In genomic region chr6:143110572-143110971, GRCh38 we compare ENCODE assay signal across 26 cellular contexts. TPM values are rescaled to one million over a fixed set of nuclear protein-coding genes. Genes with fewer than 3 reads are reported as not detected.
DNase-seq lines count a peak whose midpoint lies in the region; ATAC-seq, FAIRE-seq and TF ChIP-seq lines count a peak whose summit lies in the region.
"Had no signal": no experiment of that assay in that cellular context is flagged by ENCODE, and none has a peak within 500 bp of the region (broad histone marks: within the 10 kb centered on the region; RNA-seq: fewer than 3 reads in every experiment).

No MANE protein-coding gene starts in this region.

- no peak for ATAC-seq in K562
- no peak for ATAC-seq in GM19328 (IDR thresholded peaks at IDR 0.05; ENCODE audit: unreplicated experiment)
- ATAC-seq: A549; activated naive CD8-positive, alpha-beta T cell treated with anti-CD3 and anti-CD28 coated beads, Interleukin-2, amount 50 U/mL, for 24 hours; heart left ventricle; left lung had no signal

- H4K20me1 ChIP-seq in K562 (replicated peaks; ENCODE audit: control insufficient read depth, insufficient read depth, low read length) = no peaks in the 10 kb centered on the region
- H4K20me1 ChIP-seq: BLaER1 treated with 17β-estradiol and CSF1 and Interleukin-3, amounts not matched to agents 10 nM and 100 nM had no signal

- H3K4me3 ChIP-seq in K562 = no peak overlapping the region
- H3K4me3 ChIP-seq: A549; BLaER1 treated with 17β-estradiol and CSF1 and Interleukin-3, amounts not matched to agents 10 nM and 100 nM; heart left ventricle; left lung; SJSA1; smooth muscle cell; suprapubic skin had no signal

- FAIRE-seq in K562 (lab: Jason Lieb, UNC) = no peak
- FAIRE-seq: A549, TTC549, urothelium cell line had no signal

- peaks cover 11% of the 10 kb centered on the region for H3K9me3 Mint-ChIP-seq in activated CD4-positive, alpha-beta T cell treated with anti-CD3 and anti-CD28 coated beads, Interleukin-2, amount 10 ng/mL, durations not matched to agents 24 days and 14 days
- H3K9me3 Mint-ChIP-seq in activated CD4-positive, alpha-beta T cell treated with anti-CD3 and anti-CD28 coated beads, Interleukin-2, amount 10 ng/mL, durations not matched to agents 7 days and 5 days = no peaks in the 10 kb centered on the region
- H3K9me3 Mint-ChIP-seq: activated naive CD8-positive, alpha-beta T cell treated with anti-CD3 and anti-CD28 coated beads, Interleukin-2, amount 50 U/mL, for 24 hours had no signal

- H3K9me1 ChIP-seq in K562 (ENCODE audit: control insufficient read depth, insufficient read depth, low read length) = no peaks in the 10 kb centered on the region

- H2AFZ ChIP-seq in K562 (ENCODE audit: low read depth, low read length) = no peak overlapping the region

- no peaks in the 10 kb centered on the region for H3K27me3 ChIP-seq in K562 (ENCODE audit: control insufficient read depth in 2 of 2, insufficient read depth in 2 of 2, low read length in 2 of 2)
- H3K27me3 ChIP-seq: BLaER1 treated with 17β-estradiol and CSF1 and Interleukin-3, amounts not matched to agents 10 nM and 100 nM; heart left ventricle; left lung; SJSA1; suprapubic skin had no signal

- peaks cover 9% of the 10 kb centered on the region; the same call in 2 of the 3 replicates for H3K36me3 ChIP-seq in K562 (ENCODE audit: control insufficient read depth, insufficient read depth, low read length)
- H3K36me3 ChIP-seq: BLaER1 treated with 17β-estradiol and CSF1 and Interleukin-3, amounts not matched to agents 10 nM and 100 nM; heart left ventricle; left lung; SJSA1; suprapubic skin had no signal

- TF ChIP-seq CTCF in K562 (IDR thresholded peaks at IDR 0.05 in 2 of 3, conservative IDR thresholded peaks at IDR 0.05 in 1 of 3; ENCODE audit: insufficient read depth in 2 of 3, low read depth in 1 of 3, low read length in 3 of 3) = no peak

- no peak overlapping the region for H3K4me2 ChIP-seq in K562 (ENCODE audit: insufficient read depth, low read length)
- H3K4me2 ChIP-seq: A549; BLaER1 treated with 17β-estradiol and CSF1 and Interleukin-3, amounts not matched to agents 10 nM and 100 nM; smooth muscle cell had no signal

- no peaks in the 10 kb centered on the region; a peak in 2 of 5 replicates for H3K4me1 ChIP-seq in K562 (replicated peaks in 1 of 2; ENCODE audit: control insufficient read depth in 2 of 2, insufficient read depth in 2 of 2, low read length in 2 of 2)
- H3K4me1 ChIP-seq: A549, left lung, SJSA1, suprapubic skin had no signal

- CTCF ChIA-PET in activated CD4-positive, alpha-beta T cell treated with anti-CD3 and anti-CD28 coated beads, Interleukin-2, amount 10 ng/mL, durations not matched to agents 7 days and 5 days (lab: Charles Lee) = no interaction called here
- CTCF ChIA-PET in K562 (lab: Yijun Ruan, JAX; ENCODE audit: low intra/inter-chr PET ratio) = no interaction called here

- no peaks in the 10 kb centered on the region for H3K36me3 Mint-ChIP-seq in activated CD4-positive, alpha-beta T cell treated with anti-CD3 and anti-CD28 coated beads, Interleukin-2, amount 10 ng/mL, durations not matched to agents 24 days and 14 days (ENCODE audit: low read depth)
- peaks cover 2% of the 10 kb centered on the region for H3K36me3 Mint-ChIP-seq in activated CD4-positive, alpha-beta T cell treated with anti-CD3 and anti-CD28 coated beads, Interleukin-2, amount 10 ng/mL, durations not matched to agents 7 days and 5 days (ENCODE audit: low read depth)
- H3K36me3 Mint-ChIP-seq: naive B cell had no signal

- H3K4me1 Mint-ChIP-seq in activated CD4-positive, alpha-beta T cell treated with anti-CD3 and anti-CD28 coated beads, Interleukin-2, amount 10 ng/mL, durations not matched to agents 24 days and 14 days = peaks cover 6% of the 10 kb centered on the region
- H3K4me1 Mint-ChIP-seq in activated CD4-positive, alpha-beta T cell treated with anti-CD3 and anti-CD28 coated beads, Interleukin-2, amount 10 ng/mL, durations not matched to agents 7 days and 5 days = no peaks in the 10 kb centered on the region

- no peak overlapping the region for H3K9ac ChIP-seq in K562 (ENCODE audit: insufficient read depth in 1 of 2, low read depth in 2 of 2, low read length in 2 of 2)
- H3K9ac ChIP-seq: BLaER1 treated with 17β-estradiol and CSF1 and Interleukin-3, amounts not matched to agents 10 nM and 100 nM had no signal

- H3K9me3 ChIP-seq in K562 (replicated peaks; ENCODE audit: control insufficient read depth, insufficient read depth, low read depth, low read length) = no peaks in the 10 kb centered on the region
- H3K9me3 ChIP-seq: A549; BLaER1 treated with 17β-estradiol and CSF1 and Interleukin-3, amounts not matched to agents 10 nM and 100 nM; Caco-2; heart left ventricle; left lung; SJSA1; suprapubic skin had no signal

- 71% methylated on average over 4 of the region's 4 CpGs for WGBS in K562 (ENCODE audit: insufficient coverage, low coverage, missing lambda C conversion rate)

- no peak for TF ChIP-seq RAD21 in K562 (CRISPR knock-in tag; conservative IDR thresholded peaks at IDR 0.05 in 1 of 2, IDR thresholded peaks at IDR 0.05 in 1 of 2)

- in situ Hi-C loops in K562 (cut with MboI) = no loop called here

- H3K27me3 Mint-ChIP-seq in activated CD4-positive, alpha-beta T cell treated with anti-CD3 and anti-CD28 coated beads, Interleukin-2, amount 10 ng/mL, durations not matched to agents 24 days and 14 days = no peaks in the 10 kb centered on the region
- no peaks in the 10 kb centered on the region for H3K27me3 Mint-ChIP-seq in activated CD4-positive, alpha-beta T cell treated with anti-CD3 and anti-CD28 coated beads, Interleukin-2, amount 10 ng/mL, durations not matched to agents 7 days and 5 days
- H3K27me3 Mint-ChIP-seq: activated naive CD8-positive, alpha-beta T cell treated with anti-CD3 and anti-CD28 coated beads, Interleukin-2, amount 50 U/mL, for 24 hours; naive B cell had no signal

- no peak overlapping the region for H3K27ac ChIP-seq in K562 (ENCODE audit: extremely low read depth, low read depth, low read length)
- H3K27ac ChIP-seq: A549; BLaER1 treated with 17β-estradiol and CSF1 and Interleukin-3, amounts not matched to agents 10 nM and 100 nM; heart left ventricle; left lung; SJSA1; suprapubic skin had no signal

- no peaks in the 10 kb centered on the region for H3K79me2 ChIP-seq in K562 (ENCODE audit: control insufficient read depth, insufficient read depth, low read length)

- peak; percentile 25 for DNase-seq in activated CD4-positive, alpha-beta T cell treated with anti-CD3 and anti-CD28 coated beads, Interleukin-2, amount 10 ng/mL, durations not matched to agents 24 days and 14 days
- DNase-seq in activated CD4-positive, alpha-beta T cell treated with anti-CD3 and anti-CD28 coated beads, Interleukin-2, amount 10 ng/mL, durations not matched to agents 7 days and 5 days = no peak
- DNase-seq in K562 (ENCODE audit: extremely low read depth in 1 of 4, low spot score in 3 of 4) (no peak), hepatic stellate cell (ENCODE audit: low spot score) (peak; percentile 27), NCI-H345 (lab: John Stamatoyannopoulos, UW) (no peak), NAMALWA (ENCODE audit: low spot score) (no peak), islet precursor cell (no peak)
- DNase-seq: activated CD4-positive, alpha-beta T cell treated with anti-CD3 and anti-CD28 coated beads for 1 hour; activated effector memory CD4-positive, alpha-beta T cell treated with anti-CD3 and anti-CD28 coated beads, Interleukin-2, amount 50 U/mL, for 16 hours; activated naive CD8-positive, alpha-beta T cell treated with anti-CD3 and anti-CD28 coated beads, Interleukin-2, amount 50 U/mL, for 24 hours; Caco-2; cortex of kidney; heart left ventricle; left lung; naive B cell; NCI-H1092; NCI-H1930; NCI-H69 had no signal

- no peak overlapping the region for H3K27ac Mint-ChIP-seq in activated CD4-positive, alpha-beta T cell treated with anti-CD3 and anti-CD28 coated beads, Interleukin-2, amount 10 ng/mL, durations not matched to agents 24 days and 14 days
- H3K27ac Mint-ChIP-seq in activated CD4-positive, alpha-beta T cell treated with anti-CD3 and anti-CD28 coated beads, Interleukin-2, amount 10 ng/mL, durations not matched to agents 7 days and 5 days = no peak overlapping the region
- H3K27ac Mint-ChIP-seq: activated naive CD8-positive, alpha-beta T cell treated with anti-CD3 and anti-CD28 coated beads, Interleukin-2, amount 50 U/mL, for 24 hours had no signal

- no peak for TF ChIP-seq EP300 in K562 (IDR thresholded peaks at IDR 0.05; ENCODE audit: low read length)

- POLR2A ChIA-PET in activated CD4-positive, alpha-beta T cell treated with anti-CD3 and anti-CD28 coated beads, Interleukin-2, amount 10 ng/mL, durations not matched to agents 7 days and 5 days (lab: Charles Lee) = no interaction called here
- POLR2A ChIA-PET in K562 (lab: Yijun Ruan, JAX) = interaction anchor here (0.6 to 1.0 kb wide), 2 partner anchors 12 to 25 kb away, joined by 3 read pairs; no protein-coding TSS in a partner anchor

- H3K4me3 Mint-ChIP-seq in activated CD4-positive, alpha-beta T cell treated with anti-CD3 and anti-CD28 coated beads, Interleukin-2, amount 10 ng/mL, durations not matched to agents 24 days and 14 days = no peak overlapping the region
- no peak overlapping the region for H3K4me3 Mint-ChIP-seq in activated CD4-positive, alpha-beta T cell treated with anti-CD3 and anti-CD28 coated beads, Interleukin-2, amount 10 ng/mL, durations not matched to agents 7 days and 5 days
- H3K4me3 Mint-ChIP-seq: activated naive CD8-positive, alpha-beta T cell treated with anti-CD3 and anti-CD28 coated beads, Interleukin-2, amount 50 U/mL, for 24 hours had no signal

- no TSS peak for BruUV-seq in K562 (replicated peaks; lab: Mats Ljungman, UMichigan)

- TF ChIP-seq POLR2A in K562 (conservative IDR thresholded peaks at IDR 0.05) = no peak

- intact Hi-C loops in activated CD4-positive, alpha-beta T cell treated with anti-CD3 and anti-CD28 coated beads, Interleukin-2, amount 10 ng/mL, durations not matched to agents 24 days and 14 days (cut with micrococcal nuclease) = no loop called here
- intact Hi-C loops in K562 (cut with micrococcal nuclease) = no loop called here

RNA-seq across cellular contexts. Expression of gene AIG1, which starts 49.9 kb away (rescaled TPM):
- 2.9 and 4.7 TPM in 2 replicates for total RNA-seq in activated CD4-positive, alpha-beta T cell treated with anti-CD3 and anti-CD28 coated beads, Interleukin-2, amount 10 ng/mL, durations not matched to agents 24 days and 14 days
- 10 to 100 TPM; 11.7 to 12.1 TPM for total RNA-seq in activated CD4-positive, alpha-beta T cell treated with anti-CD3 and anti-CD28 coated beads, Interleukin-2, amount 10 ng/mL, durations not matched to agents 7 days and 5 days
- total RNA-seq in K562 (2011; cell fraction: chromatin; rRNA removed; ENCODE audit: low replicate concordance) = 161 and 345 TPM in 2 replicates
- total RNA-seq in K562 (2011; cell fraction: nucleolus; rRNA removed) = 110 and 115 TPM in 2 replicates
- 203 and 359 TPM in 2 replicates for total RNA-seq in K562 (2011; cell fraction: nucleoplasm; rRNA removed)
- total RNA-seq in K562 (2014; rRNA removed) = 74.8 and 75.7 TPM in 2 replicates
- 116 and 118 TPM in 2 replicates for total RNA-seq in K562 (2014; rRNA removed; fragmentation: Illumina TruSeq; extraction: Trizol)
- total RNA-seq in K562 (2015; rRNA removed; fragmentation: Illumina TruSeq; extraction: Trizol) = 127 and 134 TPM in 2 replicates
- total RNA-seq in K562 (2021) = 85.2 and 89.8 TPM in 2 replicates
- 279 and 333 TPM in 2 replicates for polyA plus RNA-seq in K562 (2011; rRNA removed)
- 118 and 187 TPM in 2 replicates for polyA plus RNA-seq in K562 (2011; cell fraction: cytosol; rRNA removed)
- 379 TPM in 2 replicates for polyA plus RNA-seq in K562 (2011; cell fraction: nucleus; rRNA removed)
- polyA plus RNA-seq in K562 (2012) = 94.1 and 189 TPM in 2 replicates
- 95.2 and 110 TPM in 2 replicates for polyA plus RNA-seq in K562 (2014; fragmentation: Illumina TruSeq; extraction: Trizol)
- polyA plus RNA-seq in K562 (2014; fragmentation: Nextera tagmentation; extraction: Ambion mirVana) = 100 to 1,000 TPM; 129 to 169 TPM
- polyA plus RNA-seq in K562 (2014; rRNA removed) = 127 and 157 TPM in 2 replicates
- polyA minus RNA-seq in K562 (2011; rRNA and poly(A)+ RNA removed) = 131 and 152 TPM in 2 replicates
- polyA minus RNA-seq in K562 (2011; cell fraction: cytosol; rRNA and poly(A)+ RNA removed) = 54.3 and 60.9 TPM in 2 replicates
- 204 and 231 TPM in 2 replicates for polyA minus RNA-seq in K562 (2011; cell fraction: nucleus; rRNA and poly(A)+ RNA removed)

Comparison
In these comparisons a context has a peak if more than half of its experiments do, and no peak if none do; other contexts are left out.
1. DNase-seq: peak in activated CD4-positive, alpha-beta T cell treated with anti-CD3 and anti-CD28 coated beads, Interleukin-2, amount 10 ng/mL, durations not matched to agents 24 days and 14 days (single experiment) and hepatic stellate cell (single experiment); none in activated CD4-positive, alpha-beta T cell treated with anti-CD3 and anti-CD28 coated beads, Interleukin-2, amount 10 ng/mL, durations not matched to agents 7 days and 5 days (single experiment), K562 (0 of 4), NCI-H345 (single experiment), NAMALWA (single experiment) and islet precursor cell (single experiment).
2. RNA of gene AIG1, which starts 49.9 kb away (total RNA-seq): 74.8 to 359 TPM in K562; 11.7 to 12.1 TPM in activated CD4-positive, alpha-beta T cell treated with anti-CD3 and anti-CD28 coated beads, Interleukin-2, amount 10 ng/mL, durations not matched to agents 7 days and 5 days and 2.9 to 4.7 TPM in activated CD4-positive, alpha-beta T cell treated with anti-CD3 and anti-CD28 coated beads, Interleukin-2, amount 10 ng/mL, durations not matched to agents 24 days and 14 days; every median in the first group is over 4 times any median in the second.